ENCODE assay signal across 10 cellular contexts in genomic region chr15:49645937-49646336, GRCh38. TPM values are rescaled to one million over a fixed set of nuclear protein-coding genes. Genes with fewer than 3 reads are reported as not detected.
DNase-seq lines count a peak whose midpoint lies in the region; ATAC-seq, FAIRE-seq and TF ChIP-seq lines count a peak whose summit lies in the region.
"Had no signal": no experiment of that assay in that cellular context is flagged by ENCODE, and none has a peak within 500 bp of the region (broad histone marks: within the 10 kb centered on the region; RNA-seq: fewer than 3 reads in every experiment).

No MANE protein-coding gene starts in this region.

- no peak for ATAC-seq in HG02763 (IDR thresholded peaks at IDR 0.05; ENCODE audit: unreplicated experiment)
- no peak for ATAC-seq in HG03135 (IDR thresholded peaks at IDR 0.05; ENCODE audit: unreplicated experiment)

- DNase-seq in AG08395 (ENCODE audit: low spot score) (peak; percentile 34), M059J (ENCODE audit: low read depth) (peak; percentile 92), adrenal gland (peak; percentile 33 to 82 (median 68)), H7 (no peak), amniotic stem cell (lab: John Stamatoyannopoulos, UW) (no peak)

- H3K36me3 ChIP-seq in adrenal gland (replicated peaks in 1 of 2) (no peaks in the 10 kb centered on the region), H7 (replicated peaks; ENCODE audit: control insufficient read depth, insufficient read depth, low read length) (no peaks in the 10 kb centered on the region)

- intact Hi-C loops in adrenal gland (cut with DNase I), result no loop called here

- TF ChIP-seq POLR2A in adrenal gland (IDR thresholded peaks at IDR 0.05), result no peak

- H3K27ac ChIP-seq in adrenal gland, result peak overlapping the region in 1 of 5 donors; percentile 4
- H3K27ac ChIP-seq: BLaER1 treated with 17β-estradiol and CSF1 and Interleukin-3, amounts not matched to agents 10 nM and 100 nM; cardiac muscle cell had no signal

- H3K4me3 ChIP-seq in adrenal gland, result no peak overlapping the region
- H3K4me3 ChIP-seq in H7 (ENCODE audit: insufficient read depth, low read depth, low read length), result no peak overlapping the region
- H3K4me3 ChIP-seq: BLaER1 treated with 17β-estradiol and CSF1 and Interleukin-3, amounts not matched to agents 10 nM and 100 nM; cardiac muscle cell had no signal

- H3K4me1 ChIP-seq in adrenal gland (replicated peaks in 1 of 2), result peaks cover 0 to 16% of the 10 kb centered on the region in 2 donors
- H3K4me1 ChIP-seq: BLaER1 treated with 17β-estradiol and CSF1 and Interleukin-3, amounts not matched to agents 10 nM and 100 nM had no signal

- TF ChIP-seq CTCF in adrenal gland (IDR thresholded peaks at IDR 0.05), result no peak

- H3K9me3 ChIP-seq in adrenal gland (replicated peaks in 1 of 3), result no peaks in the 10 kb centered on the region
- H3K9me3 ChIP-seq: BLaER1 treated with 17β-estradiol and CSF1 and Interleukin-3, amounts not matched to agents 10 nM and 100 nM had no signal

- no peaks in the 10 kb centered on the region for H3K27me3 ChIP-seq in adrenal gland
- H3K27me3 ChIP-seq in H7 (ENCODE audit: control insufficient read depth, insufficient read depth, low read length), result no peaks in the 10 kb centered on the region
- H3K27me3 ChIP-seq: BLaER1 treated with 17β-estradiol and CSF1 and Interleukin-3, amounts not matched to agents 10 nM and 100 nM; cardiac muscle cell had no signal

- peak; percentile 86 for FAIRE-seq in islet of Langerhans (lab: Jason Lieb, UNC)

RNA-seq across cellular contexts. Expression of gene DTWD1, which starts 25.1 kb away (rescaled TPM):
- 28.2 and 34.3 TPM in 2 replicates for total RNA-seq in M059J (2014; rRNA removed; shearing (Covaris generic))
- 10 to 100 TPM; 11.7 to 45.7 (median 21.3) TPM for total RNA-seq in adrenal gland
- 10 to 100 TPM; 22.7 to 33.5 (median 25.1) TPM for polyA plus RNA-seq in adrenal gland
- 15.0 and 27.2 TPM in 2 replicates for total RNA-seq in H7 (2014; rRNA removed; shearing (Covaris generic))

RNA-seq across cellular contexts. Expression of gene FAM227B, which starts 25.3 kb away (rescaled TPM):
- 6.5 and 9.3 TPM in 2 replicates for total RNA-seq in M059J (2014; rRNA removed; shearing (Covaris generic))
- 10 to 100 TPM in 4 of 8 donors, 1 to 10 TPM in 4; 1.4 to 20.4 (median 10.3) TPM for total RNA-seq in adrenal gland
- 1 to 10 TPM; 6.8 to 7.5 (median 7.3) TPM for polyA plus RNA-seq in adrenal gland
- total RNA-seq in H7 (2014; rRNA removed; shearing (Covaris generic)), result 3.2 and 4.9 TPM in 2 replicates

Comparison
In these comparisons a context has a peak if more than half of its experiments do, and no peak if none do; other contexts are left out.
1. DNase-seq: peak in AG08395 (single experiment), M059J (single experiment) and adrenal gland (7 of 7); none in H7 (single experiment) and amniotic stem cell (single experiment).